18 cellular contexts compared by ENCODE assay signal in genomic region chr14:91103116-91103515, GRCh38. TPM values are rescaled to one million over a fixed set of nuclear protein-coding genes. Genes with fewer than 3 reads are reported as not detected.
DNase-seq lines count a peak whose midpoint lies in the region; ATAC-seq and TF ChIP-seq lines count a peak whose summit lies in the region.
"Had no signal": no experiment of that assay in that cellular context is flagged by ENCODE, and none has a peak within 500 bp of the region (broad histone marks: within the 10 kb centered on the region; RNA-seq: fewer than 3 reads in every experiment).

No MANE protein-coding gene starts in this region.

- H3K4me1 ChIP-seq in gastroesophageal sphincter (peaks cover 0 to 51% (median 0%) of the 10 kb centered on the region in 3 donors), neuronal stem cell (ENCODE audit: control insufficient read depth in 2 of 2, insufficient read depth in 1 of 2, low read depth in 1 of 2, low read length in 2 of 2) (peaks cover 0 to 5% of the 10 kb centered on the region in 2 donors)
- H3K4me1 ChIP-seq in CD4-positive, alpha-beta memory T cell (ENCODE audit: insufficient read depth, low read length) = peaks cover 4% of the 10 kb centered on the region
- H3K4me1 ChIP-seq: BE2C, Caco-2 had no signal

- CTCF ChIA-PET in CD4-positive, alpha-beta memory T cell (lab: Charles Lee; ENCODE audit: partially characterized antibody) = no interaction called here

- H2BK5ac ChIP-seq in neuronal stem cell (ENCODE audit: low read length) = no peak overlapping the region

- no peaks in the 10 kb centered on the region for H3K79me1 ChIP-seq in neuronal stem cell (ENCODE audit: low read depth, low read length)

- H3K23ac ChIP-seq in neuronal stem cell (ENCODE audit: low read depth, low read length, poor library complexity) = no peak overlapping the region

- H3K14ac ChIP-seq in neuronal stem cell (ENCODE audit: low read length) = no peak overlapping the region

- H2BK120ac ChIP-seq in neuronal stem cell (ENCODE audit: low read depth, low read length) = no peak overlapping the region

- H3K4me1 Mint-ChIP-seq in activated CD4-positive, alpha-beta T cell treated with anti-CD3 and anti-CD28 coated beads, Interleukin-2, amount 10 ng/mL, durations not matched to agents 24 days and 14 days = peaks cover 19% of the 10 kb centered on the region
- H3K4me1 Mint-ChIP-seq in CD4-positive, alpha-beta memory T cell = peaks cover 9 to 13% (median 10%) of the 10 kb centered on the region in 4 donors

- TF ChIP-seq POLR2A in gastroesophageal sphincter (IDR thresholded peaks at IDR 0.05) = no peak

- no peak for DNase-seq in activated CD4-positive, alpha-beta T cell treated with anti-CD3 and anti-CD28 coated beads, Interleukin-2, amount 10 ng/mL, durations not matched to agents 24 days and 14 days
- DNase-seq in activated CD4-positive, alpha-beta T cell treated with anti-CD3 and anti-CD28 coated beads, Interleukin-2, amount 50 U/mL, for 48 hours = no peak
- no peak for DNase-seq in neuronal stem cell (ENCODE audit: low spot score)
- no peak for DNase-seq in NCI-H2227 (lab: John Stamatoyannopoulos, UW; ENCODE audit: unreplicated experiment)
- no peak for DNase-seq in NCI-H2227 treated with DMSO at 0.1 percent for 48 hours (lab: John Stamatoyannopoulos, UW)
- DNase-seq in CD4-positive, alpha-beta memory T cell = no peak
- DNase-seq: BE2C; Caco-2; CD4-positive, CD25-positive, alpha-beta regulatory T cell; MM.1S; NCI-H1092; NCI-H1436 treated with DMSO at 0.1 percent for 48 hours; NCI-H2081; NCI-H524 treated with DMSO at 0.1 percent for 48 hours; PC-3; RPMI8226 had no signal

- H3K4me3 ChIP-seq in gastroesophageal sphincter (no peak overlapping the region), neuronal stem cell (ENCODE audit: low read length in 2 of 2) (no peak overlapping the region)
- no peak overlapping the region for H3K4me3 ChIP-seq in CD4-positive, alpha-beta memory T cell (ENCODE audit: low read length in 2 of 2)

- no peak for TF ChIP-seq EP300 in gastroesophageal sphincter (IDR thresholded peaks at IDR 0.05)

- H4K8ac ChIP-seq in neuronal stem cell (ENCODE audit: low read depth, low read length) = no peak overlapping the region

- peaks cover 5% of the 10 kb centered on the region for H3K27me3 Mint-ChIP-seq in activated CD4-positive, alpha-beta T cell treated with anti-CD3 and anti-CD28 coated beads, Interleukin-2, amount 10 ng/mL, durations not matched to agents 24 days and 14 days
- H3K27me3 Mint-ChIP-seq in CD4-positive, alpha-beta memory T cell = peaks cover 0 to 4% of the 10 kb centered on the region in 2 donors
- H3K27me3 Mint-ChIP-seq: CD4-positive, CD25-positive, alpha-beta regulatory T cell had no signal

- 30 to 33% methylated on average over 3 to 8 of the region's 8 CpGs for WGBS in gastroesophageal sphincter (ENCODE audit: low coverage in 1 of 2), 2 donors
- WGBS in neuronal stem cell (ENCODE audit: extremely low coverage in 2 of 2, insufficient read length in 2 of 2, insufficient replicate concordance in 1 of 2), 2 donors = no CpG with 5 or more reads among the region's 8 CpGs

- H3K4me2 ChIP-seq in neuronal stem cell (ENCODE audit: insufficient read depth, low read length, poor library complexity, severe bottlenecking) = no peak overlapping the region

- H3K27ac ChIP-seq in angular gyrus (ENCODE audit: low read depth, low read length) = peak overlapping the region; percentile 52
- H3K27ac ChIP-seq in gastroesophageal sphincter = peak overlapping the region in 3 of 4 donors; percentile 24 to 62 (median 59)
- no peak overlapping the region for H3K27ac ChIP-seq in neuronal stem cell (replicated peaks; ENCODE audit: low read length)
- no peak overlapping the region for H3K27ac ChIP-seq in CD4-positive, alpha-beta memory T cell (ENCODE audit: low read depth, low read length)

- H3K27me3 ChIP-seq in gastroesophageal sphincter = no peaks in the 10 kb centered on the region
- no peaks in the 10 kb centered on the region for H3K27me3 ChIP-seq in neuronal stem cell (ENCODE audit: control insufficient read depth in 3 of 3, insufficient read depth in 3 of 3, low read depth in 1 of 3, low read length in 3 of 3)
- H3K27me3 ChIP-seq in CD4-positive, alpha-beta memory T cell (ENCODE audit: insufficient read depth, low read length) = peaks cover 3% of the 10 kb centered on the region
- H3K27me3 ChIP-seq: BE2C had no signal

- H3K9ac ChIP-seq in neuronal stem cell (ENCODE audit: low read depth, low read length, poor library complexity) = no peak overlapping the region

- no peaks in the 10 kb centered on the region for H3K36me3 ChIP-seq in gastroesophageal sphincter
- no peaks in the 10 kb centered on the region for H3K36me3 ChIP-seq in neuronal stem cell (replicated peaks in 1 of 2; ENCODE audit: control insufficient read depth in 2 of 2, insufficient read depth in 2 of 2, low read length in 2 of 2)
- no peaks in the 10 kb centered on the region for H3K36me3 ChIP-seq in CD4-positive, alpha-beta memory T cell (ENCODE audit: insufficient read depth, low read length)
- H3K36me3 ChIP-seq: BE2C had no signal

- no peak overlapping the region for H2AFZ ChIP-seq in neuronal stem cell (ENCODE audit: low read length)

- no peak for ATAC-seq in gastroesophageal sphincter
- ATAC-seq: PC-3 had no signal

- H3K4ac ChIP-seq in neuronal stem cell (ENCODE audit: low read length) = no peak overlapping the region

- H2BK15ac ChIP-seq in neuronal stem cell (ENCODE audit: low read length) = no peak overlapping the region

- intact Hi-C loops in activated CD4-positive, alpha-beta T cell treated with anti-CD3 and anti-CD28 coated beads, Interleukin-2, amount 10 ng/mL, durations not matched to agents 24 days and 14 days (cut with micrococcal nuclease) = no loop called here
- intact Hi-C loops in CD4-positive, alpha-beta memory T cell (cut with micrococcal nuclease) = no loop called here

- H2AK5ac ChIP-seq in neuronal stem cell (ENCODE audit: low read depth, low read length) = no peak overlapping the region

- H3K18ac ChIP-seq in neuronal stem cell (ENCODE audit: low read length) = peak overlapping the region; percentile 58

- no peak for TF ChIP-seq CTCF in gastroesophageal sphincter (IDR thresholded peaks at IDR 0.05)

- no peak overlapping the region for H3K4me3 Mint-ChIP-seq in activated CD4-positive, alpha-beta T cell treated with anti-CD3 and anti-CD28 coated beads, Interleukin-2, amount 10 ng/mL, durations not matched to agents 24 days and 14 days
- H3K4me3 Mint-ChIP-seq in CD4-positive, alpha-beta memory T cell = no peak overlapping the region

- no peak overlapping the region for H2BK12ac ChIP-seq in neuronal stem cell (ENCODE audit: low read length)

- POLR2A ChIA-PET in CD4-positive, alpha-beta memory T cell (lab: Charles Lee; ENCODE audit: partially characterized antibody) = no interaction called here

- no peak overlapping the region for H4K91ac ChIP-seq in neuronal stem cell (ENCODE audit: low read depth, low read length, poor library complexity)

- H3K9me3 ChIP-seq in gastroesophageal sphincter = no peaks in the 10 kb centered on the region
- no peaks in the 10 kb centered on the region for H3K9me3 ChIP-seq in neuronal stem cell (replicated peaks in 1 of 2; ENCODE audit: control insufficient read depth in 2 of 2, insufficient read depth in 1 of 2, low read depth in 1 of 2, low read length in 2 of 2)
- no peaks in the 10 kb centered on the region for H3K9me3 ChIP-seq in CD4-positive, alpha-beta memory T cell (ENCODE audit: control insufficient read depth in 1 of 2, low read length in 2 of 2)
- H3K9me3 ChIP-seq: BE2C, Caco-2 had no signal

- peak overlapping the region; percentile 13 for H3K27ac Mint-ChIP-seq in activated CD4-positive, alpha-beta T cell treated with anti-CD3 and anti-CD28 coated beads, Interleukin-2, amount 10 ng/mL, durations not matched to agents 24 days and 14 days
- no peak overlapping the region for H3K27ac Mint-ChIP-seq in CD4-positive, alpha-beta memory T cell

- no peaks in the 10 kb centered on the region for H3K9me3 Mint-ChIP-seq in activated CD4-positive, alpha-beta T cell treated with anti-CD3 and anti-CD28 coated beads, Interleukin-2, amount 10 ng/mL, durations not matched to agents 24 days and 14 days
- no peaks in the 10 kb centered on the region for H3K9me3 Mint-ChIP-seq in CD4-positive, alpha-beta memory T cell
- H3K9me3 Mint-ChIP-seq: CD4-positive, CD25-positive, alpha-beta regulatory T cell had no signal

- peaks cover 2% of the 10 kb centered on the region for H3K36me3 Mint-ChIP-seq in activated CD4-positive, alpha-beta T cell treated with anti-CD3 and anti-CD28 coated beads, Interleukin-2, amount 10 ng/mL, durations not matched to agents 24 days and 14 days (ENCODE audit: low read depth)
- H3K36me3 Mint-ChIP-seq in CD4-positive, alpha-beta memory T cell = no peaks in the 10 kb centered on the region
- H3K36me3 Mint-ChIP-seq: CD4-positive, CD25-positive, alpha-beta regulatory T cell had no signal

RNA-seq across cellular contexts. Expression of gene DGLUCY, which starts 10.8 kb away (rescaled TPM):
- total RNA-seq in activated CD4-positive, alpha-beta T cell treated with anti-CD3 and anti-CD28 coated beads, Interleukin-2, amount 10 ng/mL, durations not matched to agents 24 days and 14 days = 28.1 and 30.1 TPM in 2 replicates
- 100 to 1,000 TPM in 1 of 4 donors, 10 to 100 TPM in 3; 52.8 to 118 (median 77.3) TPM for total RNA-seq in gastroesophageal sphincter
- 31.3 TPM for polyA plus RNA-seq in neuronal stem cell (2013, experiment 1 of 2)
- 30.4 TPM for polyA plus RNA-seq in neuronal stem cell (2013, experiment 2 of 2)
- 100 to 1,000 TPM; 132 to 141 TPM for total RNA-seq in CD4-positive, alpha-beta memory T cell
- 10 to 100 TPM; 40.9 to 45.5 TPM for polyA plus RNA-seq in CD4-positive, alpha-beta memory T cell

RNA-seq across cellular contexts. Expression of gene RPS6KA5, which starts 42.7 kb away (rescaled TPM):
- total RNA-seq in activated CD4-positive, alpha-beta T cell treated with anti-CD3 and anti-CD28 coated beads, Interleukin-2, amount 10 ng/mL, durations not matched to agents 24 days and 14 days = 13.5 and 13.8 TPM in 2 replicates
- total RNA-seq in gastroesophageal sphincter = 10 to 100 TPM; 30.8 to 48.6 (median 36.6) TPM
- polyA plus RNA-seq in neuronal stem cell (2013, experiment 1 of 2) = 4.1 TPM
- 3.8 TPM for polyA plus RNA-seq in neuronal stem cell (2013, experiment 2 of 2)
- 10 to 100 TPM; 42.9 to 44.7 TPM for total RNA-seq in CD4-positive, alpha-beta memory T cell
- 10 to 100 TPM; 28.8 to 29.7 TPM for polyA plus RNA-seq in CD4-positive, alpha-beta memory T cell

Comparison
In these comparisons a context has a peak if more than half of its experiments do, and no peak if none do; other contexts are left out.
1. H3K27ac ChIP-seq: peak in angular gyrus (single experiment) and gastroesophageal sphincter (3 of 4); none in neuronal stem cell (single experiment) and CD4-positive, alpha-beta memory T cell (single experiment).